26 cellular contexts compared by ENCODE assay signal in the genomic region with DNA sequence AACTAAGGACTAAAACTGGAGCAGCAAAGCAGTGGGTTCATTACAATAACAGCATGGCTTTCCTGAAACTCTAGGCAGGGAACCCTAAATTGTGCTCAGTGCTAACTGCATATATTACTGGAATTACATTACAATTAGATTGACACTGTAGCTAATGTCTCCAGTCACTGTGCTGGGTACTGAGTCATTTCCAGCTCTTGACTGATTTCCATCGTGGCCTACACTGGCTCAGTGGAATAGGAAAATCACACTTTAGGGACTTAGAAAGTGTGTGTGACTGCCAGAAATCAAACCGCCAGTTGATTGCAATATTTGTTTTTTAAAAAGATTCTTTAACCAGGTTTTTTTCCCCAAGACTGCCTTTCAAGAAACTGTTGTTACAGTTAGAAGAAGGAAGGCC.
"Had no signal": no experiment of that assay in that cellular context is flagged by ENCODE, and none has a peak within 500 bp of the region (broad histone marks: within the 10 kb centered on the region; RNA-seq: fewer than 3 reads in every experiment).

No MANE protein-coding gene starts in this region.

- H3K4me3 ChIP-seq: left lung, lower lobe of right lung, neural progenitor cell, ovary, skin epidermis, stomach, tibial nerve, uterus had no signal

- DNase-seq: hippocampal formation; immature natural killer cell; kidney; left colon; left lung; lower lobe of right lung; mammary epithelial cell; mesenchymal stem cell; naive B cell; natural killer cell; nephron progenitor cell; occipital lobe; ovary; right cardiac atrium; stimulated activated CD4-positive, alpha-beta T cell treated with anti-CD3 and anti-CD28 coated beads, Interleukin-12 subunit alpha, Interleukin-12 subunit beta, amount 100 ng/mL, for 4 hours; stimulated activated CD4-positive, alpha-beta T cell treated with anti-CD3 and anti-CD28 coated beads, Interleukin-15, amount 100 ng/mL, for 24 hours; stimulated activated CD4-positive, alpha-beta T cell treated with anti-CD3 and anti-CD28 coated beads, Interleukin-2, amount 100 ng/mL, for 24 hours; stimulated activated CD4-positive, alpha-beta T cell treated with anti-CD3 and anti-CD28 coated beads, Interleukin-4, amount 100 ng/mL, for 1 hour; stimulated activated naive B cell treated with anti-CD40 and anti-IgM and Interleukin-4, amounts not matched to agents 10 μg/mL and 1 μg/mL and 100 μg/mL, for 72 hours; stimulated activated naive CD8-positive, alpha-beta T cell treated with anti-CD3 and anti-CD28 coated beads, Interleukin-15, Interleukin-2, amounts not matched to agents 100 U/mL and 50 U/mL, for 24 hours; stomach; uterus had no signal

- H3K9me3 ChIP-seq: left lung, lower lobe of right lung, neutrophil, ovary, stomach, tibial nerve, uterus had no signal

- H3K4me2 ChIP-seq: neural progenitor cell had no signal

- H2AFZ ChIP-seq: neural progenitor cell had no signal

- H3K4me1 ChIP-seq: left lung, lower lobe of right lung, neural progenitor cell, stomach, uterus had no signal

- H3K27ac ChIP-seq: left lung, lower lobe of right lung, neural progenitor cell, neutrophil, ovary, skin epidermis, stomach, tibial nerve, uterus had no signal

- H3K36me3 ChIP-seq: left lung, lower lobe of right lung, neural progenitor cell, neutrophil, ovary, stomach, tibial nerve, uterus had no signal

- H3K9ac ChIP-seq: neural progenitor cell had no signal

- H3K27me3 ChIP-seq: left lung, neural progenitor cell, neutrophil, ovary, stomach, tibial nerve, uterus had no signal
